In genomic region chr9:128203024-128203841, GRCh38 we compare ENCODE assay signal across 1 cellular context.
TF ChIP-seq lines count a peak whose summit lies in the region.

Gene DNM1, plus strand, starts transcription at chr9:128203379. Its CDS starts 92 bp downstream, at chr9:128203471.

TF ChIP-seq in HepG2, 621 proteins besides CTCF, POLR2A, EP300 and RAD21 (continued from another document):
- TF ChIP-seq, protein P1, sequence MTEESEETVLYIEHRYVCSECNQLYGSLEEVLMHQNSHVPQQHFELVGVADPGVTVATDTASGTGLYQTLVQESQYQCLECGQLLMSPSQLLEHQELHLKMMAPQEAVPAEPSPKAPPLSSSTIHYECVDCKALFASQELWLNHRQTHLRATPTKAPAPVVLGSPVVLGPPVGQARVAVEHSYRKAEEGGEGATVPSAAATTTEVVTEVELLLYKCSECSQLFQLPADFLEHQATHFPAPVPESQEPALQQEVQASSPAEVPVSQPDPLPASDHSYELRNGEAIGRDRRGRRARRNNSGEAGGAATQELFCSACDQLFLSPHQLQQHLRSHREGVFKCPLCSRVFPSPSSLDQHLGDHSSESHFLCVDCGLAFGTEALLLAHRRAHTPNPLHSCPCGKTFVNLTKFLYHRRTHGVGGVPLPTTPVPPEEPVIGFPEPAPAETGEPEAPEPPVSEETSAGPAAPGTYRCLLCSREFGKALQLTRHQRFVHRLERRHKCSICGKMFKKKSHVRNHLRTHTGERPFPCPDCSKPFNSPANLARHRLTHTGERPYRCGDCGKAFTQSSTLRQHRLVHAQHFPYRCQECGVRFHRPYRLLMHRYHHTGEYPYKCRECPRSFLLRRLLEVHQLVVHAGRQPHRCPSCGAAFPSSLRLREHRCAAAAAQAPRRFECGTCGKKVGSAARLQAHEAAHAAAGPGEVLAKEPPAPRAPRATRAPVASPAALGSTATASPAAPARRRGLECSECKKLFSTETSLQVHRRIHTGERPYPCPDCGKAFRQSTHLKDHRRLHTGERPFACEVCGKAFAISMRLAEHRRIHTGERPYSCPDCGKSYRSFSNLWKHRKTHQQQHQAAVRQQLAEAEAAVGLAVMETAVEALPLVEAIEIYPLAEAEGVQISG (CRISPR knock-in tag; IDR thresholded peaks at IDR 0.05), result peak; percentile 85
- TF ChIP-seq NCOA1 (CRISPR knock-in tag; IDR thresholded peaks at IDR 0.05) (no peak), ZNF20 (CRISPR knock-in tag; IDR thresholded peaks at IDR 0.05) (no peak)
TF ChIP-seq in HepG2: peak in this region for 55.
